ENCODE assay signal across 22 cellular contexts in genomic region chrX:7085879-7086278, GRCh38.
A peak's percentile ranks its signal among the peaks of the same experiment; 100 is the strongest.
DNase-seq lines count a peak whose midpoint lies in the region; ATAC-seq, FAIRE-seq and TF ChIP-seq lines count a peak whose summit lies in the region.
"Had no signal": no experiment of that assay in that cellular context is flagged by ENCODE, and none has a peak within 500 bp of the region (broad histone marks: within the 10 kb centered on the region; RNA-seq: fewer than 3 reads in every experiment).

No MANE protein-coding gene starts in this region.

- intact Hi-C loops in kidney (cut with DNase I): no loop called here

- H3F3A ChIP-seq in MM.1S (ENCODE audit: insufficient read depth, low read length): peaks cover 18% of the 10 kb centered on the region

- ATAC-seq in GM18861 (IDR thresholded peaks at IDR 0.05; ENCODE audit: unreplicated experiment) (peak; percentile 10), GM21423 (IDR thresholded peaks at IDR 0.05; ENCODE audit: unreplicated experiment) (no peak)
- ATAC-seq: A549; activated naive CD8-positive, alpha-beta T cell treated with anti-CD3 and anti-CD28 coated beads, Interleukin-2, amount 50 U/mL, for 24 hours; foreskin keratinocyte; left colon; Right ventricle myocardium inferior; stimulated activated memory B cell treated with anti-CD40 and anti-IgM and Interleukin-4, amounts not matched to agents 10 μg/mL and 1 μg/mL and 100 μg/mL, for 72 hours had no signal

- DNase-seq in MM.1S: no peak
- DNase-seq in globus pallidus (ENCODE audit: low spot score): peak; percentile 4
- DNase-seq in OCI-M1 (lab: John Stamatoyannopoulos, UW): no peak
- DNase-seq in RPMI8226: no peak
- no peak for DNase-seq in kidney
- DNase-seq: activated CD4-positive, CD25-positive, alpha-beta regulatory T cell treated with anti-CD3 and anti-CD28 coated beads, Interleukin-2, amount 50 U/mL, for 72 hours; activated naive CD8-positive, alpha-beta T cell treated with anti-CD3 and anti-CD28 coated beads, Interleukin-2, amount 50 U/mL, for 24 hours; foreskin keratinocyte; left colon; MG63; NCI-H187; NCI-H226; occipital lobe; thyroid gland had no signal

- H3K9ac ChIP-seq in BLaER1: peak overlapping the region; percentile 52; the same call in 1 of the 2 replicates
- H3K9ac ChIP-seq in MM.1S (ENCODE audit: low read length): no peak overlapping the region
- no peak overlapping the region for H3K9ac ChIP-seq in kidney (ENCODE audit: low read length in 2 of 2)

- H3K27me3 ChIP-seq in BLaER1: no peaks in the 10 kb centered on the region
- H3K27me3 ChIP-seq in MM.1S (replicated peaks; ENCODE audit: insufficient read depth, low read length): no peaks in the 10 kb centered on the region
- H3K27me3 ChIP-seq: breast epithelium, foreskin keratinocyte, MG63, thyroid gland had no signal

- H3K36me3 ChIP-seq in BLaER1 (peaks cover 15% of the 10 kb centered on the region; the same call in 1 of the 2 replicates), MM.1S (replicated peaks; ENCODE audit: insufficient read depth, low read length) (no peaks in the 10 kb centered on the region), kidney (ENCODE audit: control insufficient read depth in 1 of 2, insufficient read depth in 2 of 2, low read length in 2 of 2) (no peaks in the 10 kb centered on the region)
- H3K36me3 ChIP-seq: breast epithelium, MG63, thyroid gland had no signal

- H3K4me1 ChIP-seq in BLaER1 (peaks cover 100% of the 10 kb centered on the region), MM.1S (ENCODE audit: low read length) (peaks cover 35% of the 10 kb centered on the region), kidney (ENCODE audit: control insufficient read depth in 1 of 2, insufficient read depth in 1 of 2, low read depth in 1 of 2, low read length in 2 of 2) (no peaks in the 10 kb centered on the region)
- H3K4me1 ChIP-seq: breast epithelium, foreskin keratinocyte had no signal

- H3K9me2 ChIP-seq in MM.1S (replicated peaks; ENCODE audit: insufficient read depth, low read length): no peaks in the 10 kb centered on the region

- H3K4me3 ChIP-seq in BLaER1 (no peak overlapping the region), MM.1S (ENCODE audit: low read length) (no peak overlapping the region), kidney (ENCODE audit: low read length in 2 of 2) (no peak overlapping the region)
- H3K4me3 ChIP-seq: A549, breast epithelium, MG63, thyroid gland had no signal

- H3K4me2 ChIP-seq in BLaER1 (peak overlapping the region; percentile 88), MM.1S (ENCODE audit: low read depth, low read length) (no peak overlapping the region)
- H3K4me2 ChIP-seq: A549 had no signal

- TF ChIP-seq CTCF in MM.1S (IDR thresholded peaks at IDR 0.05; ENCODE audit: low read length): no peak
- TF ChIP-seq CTCF in kidney (IDR thresholded peaks at IDR 0.05; ENCODE audit: borderline replicate concordance, extremely low read depth, insufficient read depth): no peak

- FAIRE-seq in kidney (lab: Jason Lieb, UNC): no peak
- FAIRE-seq: A549 had no signal

- H3K27ac ChIP-seq in BLaER1 (peak overlapping the region; percentile 93), MM.1S (ENCODE audit: low read length) (peak overlapping the region; percentile 27; the same call in 1 of the 2 replicates), kidney (ENCODE audit: low read depth in 2 of 2, low read length in 2 of 2) (no peak overlapping the region)
- H3K27ac ChIP-seq: A549, breast epithelium, epithelial cell of prostate, foreskin keratinocyte, thyroid gland had no signal

- no peaks in the 10 kb centered on the region for H3K9me3 ChIP-seq in BLaER1
- no peaks in the 10 kb centered on the region for H3K9me3 ChIP-seq in MM.1S (replicated peaks; ENCODE audit: insufficient read depth, low read length)
- H3K9me3 ChIP-seq in kidney (ENCODE audit: control insufficient read depth in 1 of 2, low read length in 2 of 2): no peaks in the 10 kb centered on the region
- H3K9me3 ChIP-seq: A549, breast epithelium, MG63, thyroid gland had no signal

- H3K79me2 ChIP-seq in MM.1S (ENCODE audit: low read length): no peaks in the 10 kb centered on the region

- H4K20me1 ChIP-seq in BLaER1 (no peaks in the 10 kb centered on the region), MM.1S (ENCODE audit: insufficient read depth, low read length) (no peaks in the 10 kb centered on the region)

- H2AFZ ChIP-seq in MM.1S (ENCODE audit: low read length): no peak overlapping the region

Comparison
In these comparisons a context has a peak if more than half of its experiments do, and no peak if none do; other contexts are left out.
1. H3K27ac ChIP-seq: peak in BLaER1 (single experiment) and MM.1S (single experiment); none in kidney (0 of 2).